1 cellular context compared by ENCODE assay signal in the genomic region with DNA sequence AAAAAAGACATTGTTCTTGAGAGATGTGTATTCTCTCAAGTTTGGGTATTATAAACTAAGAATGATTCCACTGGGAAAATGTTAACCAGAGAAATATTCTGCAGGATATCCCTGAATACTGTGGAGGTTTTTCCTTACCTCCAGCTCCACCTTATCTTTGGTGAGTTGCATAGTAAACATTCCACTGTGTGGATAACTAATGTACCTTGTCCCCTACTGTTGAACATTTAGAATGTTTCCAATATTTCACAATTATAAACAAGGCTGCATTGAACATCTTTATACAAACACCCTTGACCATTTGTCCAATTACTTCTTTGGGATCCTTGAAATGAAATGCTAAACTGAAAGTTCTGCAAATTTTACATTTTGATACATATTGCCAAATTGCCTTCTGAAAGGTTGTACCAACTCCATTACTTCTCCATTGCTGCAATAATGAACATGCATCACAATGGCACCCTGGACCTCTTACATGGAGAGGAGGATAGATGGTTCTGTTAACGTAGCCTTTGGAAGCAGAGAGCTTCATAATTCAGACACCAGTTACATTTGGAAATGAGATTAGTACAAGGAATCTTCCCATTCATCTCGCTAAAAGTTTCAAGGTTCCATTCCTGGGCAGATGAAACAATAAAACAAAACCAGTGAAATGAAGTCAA.
TF ChIP-seq lines count a peak whose summit lies in the region.

No MANE protein-coding gene starts in this region.

TF ChIP-seq in HepG2, 621 proteins besides CTCF, POLR2A, EP300 and RAD21 (continued from another document and continues in another):
- TF ChIP-seq, protein P1, sequence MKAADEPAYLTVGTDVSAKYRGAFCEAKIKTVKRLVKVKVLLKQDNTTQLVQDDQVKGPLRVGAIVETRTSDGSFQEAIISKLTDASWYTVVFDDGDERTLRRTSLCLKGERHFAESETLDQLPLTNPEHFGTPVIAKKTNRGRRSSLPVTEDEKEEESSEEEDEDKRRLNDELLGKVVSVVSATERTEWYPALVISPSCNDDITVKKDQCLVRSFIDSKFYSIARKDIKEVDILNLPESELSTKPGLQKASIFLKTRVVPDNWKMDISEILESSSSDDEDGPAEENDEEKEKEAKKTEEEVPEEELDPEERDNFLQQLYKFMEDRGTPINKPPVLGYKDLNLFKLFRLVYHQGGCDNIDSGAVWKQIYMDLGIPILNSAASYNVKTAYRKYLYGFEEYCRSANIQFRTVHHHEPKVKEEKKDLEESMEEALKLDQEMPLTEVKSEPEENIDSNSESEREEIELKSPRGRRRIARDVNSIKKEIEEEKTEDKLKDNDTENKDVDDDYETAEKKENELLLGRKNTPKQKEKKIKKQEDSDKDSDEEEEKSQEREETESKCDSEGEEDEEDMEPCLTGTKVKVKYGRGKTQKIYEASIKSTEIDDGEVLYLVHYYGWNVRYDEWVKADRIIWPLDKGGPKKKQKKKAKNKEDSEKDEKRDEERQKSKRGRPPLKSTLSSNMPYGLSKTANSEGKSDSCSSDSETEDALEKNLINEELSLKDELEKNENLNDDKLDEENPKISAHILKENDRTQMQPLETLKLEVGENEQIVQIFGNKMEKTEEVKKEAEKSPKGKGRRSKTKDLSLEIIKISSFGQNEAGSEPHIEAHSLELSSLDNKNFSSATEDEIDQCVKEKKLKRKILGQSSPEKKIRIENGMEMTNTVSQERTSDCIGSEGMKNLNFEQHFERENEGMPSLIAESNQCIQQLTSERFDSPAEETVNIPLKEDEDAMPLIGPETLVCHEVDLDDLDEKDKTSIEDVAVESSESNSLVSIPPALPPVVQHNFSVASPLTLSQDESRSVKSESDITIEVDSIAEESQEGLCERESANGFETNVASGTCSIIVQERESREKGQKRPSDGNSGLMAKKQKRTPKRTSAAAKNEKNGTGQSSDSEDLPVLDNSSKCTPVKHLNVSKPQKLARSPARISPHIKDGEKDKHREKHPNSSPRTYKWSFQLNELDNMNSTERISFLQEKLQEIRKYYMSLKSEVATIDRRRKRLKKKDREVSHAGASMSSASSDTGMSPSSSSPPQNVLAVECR (CRISPR knock-in tag; IDR thresholded peaks at IDR 0.05; ENCODE audit: borderline replicate concordance): no peak
- TF ChIP-seq ZNF644 (CRISPR knock-in tag; IDR thresholded peaks at IDR 0.05; ENCODE audit: low read depth) (peak; percentile 95), ZSCAN20 (CRISPR knock-in tag; IDR thresholded peaks at IDR 0.05; ENCODE audit: borderline replicate concordance) (no peak), ZFP36L2 (CRISPR knock-in tag; IDR thresholded peaks at IDR 0.05) (no peak), RFX1 (IDR thresholded peaks at IDR 0.05) (no peak), AKAP8 (CRISPR knock-in tag; IDR thresholded peaks at IDR 0.05) (no peak), SAFB2 (CRISPR knock-in tag; IDR thresholded peaks at IDR 0.05; ENCODE audit: borderline replicate concordance, low read depth) (no peak), ZNF572 (CRISPR knock-in tag; IDR thresholded peaks at IDR 0.05) (no peak), ZNF580 (CRISPR knock-in tag; IDR thresholded peaks at IDR 0.05; ENCODE audit: borderline replicate concordance, low read depth) (no peak), SMYD3 (CRISPR knock-in tag; IDR thresholded peaks at IDR 0.05) (no peak), MEIS2 (CRISPR knock-in tag; IDR thresholded peaks at IDR 0.05) (no peak), MAFF (IDR thresholded peaks at IDR 0.05; ENCODE audit: low read depth, low read length) (no peak), ZNF567 (CRISPR knock-in tag; IDR thresholded peaks at IDR 0.05; ENCODE audit: borderline replicate concordance) (no peak), KDM6A (CRISPR knock-in tag; IDR thresholded peaks at IDR 0.05; ENCODE audit: low read depth) (peak; percentile 91), IRX3 (CRISPR knock-in tag; IDR thresholded peaks at IDR 0.05; ENCODE audit: borderline replicate concordance, low read depth) (no peak), ZNF7 (CRISPR knock-in tag; IDR thresholded peaks at IDR 0.05) (no peak), IRF2 (CRISPR knock-in tag; IDR thresholded peaks at IDR 0.05) (peak; percentile 81; the same call in 1 of the 2 replicates), CSRNP1 (CRISPR knock-in tag; IDR thresholded peaks at IDR 0.05) (no peak), DRAP1 (CRISPR knock-in tag; IDR thresholded peaks at IDR 0.05) (0 out of 2 replicates have a peak, but pooled peaks have one; percentile 19), SMC3 (IDR thresholded peaks at IDR 0.05; ENCODE audit: low read length) (peak; percentile 46), NPAS2 (CRISPR knock-in tag; IDR thresholded peaks at IDR 0.05; ENCODE audit: borderline replicate concordance) (no peak)
- TF ChIP-seq, protein P2, sequence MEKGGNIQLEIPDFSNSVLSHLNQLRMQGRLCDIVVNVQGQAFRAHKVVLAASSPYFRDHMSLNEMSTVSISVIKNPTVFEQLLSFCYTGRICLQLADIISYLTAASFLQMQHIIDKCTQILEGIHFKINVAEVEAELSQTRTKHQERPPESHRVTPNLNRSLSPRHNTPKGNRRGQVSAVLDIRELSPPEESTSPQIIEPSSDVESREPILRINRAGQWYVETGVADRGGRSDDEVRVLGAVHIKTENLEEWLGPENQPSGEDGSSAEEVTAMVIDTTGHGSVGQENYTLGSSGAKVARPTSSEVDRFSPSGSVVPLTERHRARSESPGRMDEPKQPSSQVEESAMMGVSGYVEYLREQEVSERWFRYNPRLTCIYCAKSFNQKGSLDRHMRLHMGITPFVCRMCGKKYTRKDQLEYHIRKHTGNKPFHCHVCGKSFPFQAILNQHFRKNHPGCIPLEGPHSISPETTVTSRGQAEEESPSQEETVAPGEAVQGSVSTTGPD (CRISPR knock-in tag; IDR thresholded peaks at IDR 0.05): no peak
- TF ChIP-seq, protein P3, sequence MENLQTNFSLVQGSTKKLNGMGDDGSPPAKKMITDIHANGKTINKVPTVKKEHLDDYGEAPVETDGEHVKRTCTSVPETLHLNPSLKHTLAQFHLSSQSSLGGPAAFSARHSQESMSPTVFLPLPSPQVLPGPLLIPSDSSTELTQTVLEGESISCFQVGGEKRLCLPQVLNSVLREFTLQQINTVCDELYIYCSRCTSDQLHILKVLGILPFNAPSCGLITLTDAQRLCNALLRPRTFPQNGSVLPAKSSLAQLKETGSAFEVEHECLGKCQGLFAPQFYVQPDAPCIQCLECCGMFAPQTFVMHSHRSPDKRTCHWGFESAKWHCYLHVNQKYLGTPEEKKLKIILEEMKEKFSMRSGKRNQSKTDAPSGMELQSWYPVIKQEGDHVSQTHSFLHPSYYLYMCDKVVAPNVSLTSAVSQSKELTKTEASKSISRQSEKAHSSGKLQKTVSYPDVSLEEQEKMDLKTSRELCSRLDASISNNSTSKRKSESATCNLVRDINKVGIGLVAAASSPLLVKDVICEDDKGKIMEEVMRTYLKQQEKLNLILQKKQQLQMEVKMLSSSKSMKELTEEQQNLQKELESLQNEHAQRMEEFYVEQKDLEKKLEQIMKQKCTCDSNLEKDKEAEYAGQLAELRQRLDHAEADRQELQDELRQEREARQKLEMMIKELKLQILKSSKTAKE (CRISPR knock-in tag; IDR thresholded peaks at IDR 0.05; ENCODE audit: borderline replicate concordance): no peak
- TF ChIP-seq, protein P4, sequence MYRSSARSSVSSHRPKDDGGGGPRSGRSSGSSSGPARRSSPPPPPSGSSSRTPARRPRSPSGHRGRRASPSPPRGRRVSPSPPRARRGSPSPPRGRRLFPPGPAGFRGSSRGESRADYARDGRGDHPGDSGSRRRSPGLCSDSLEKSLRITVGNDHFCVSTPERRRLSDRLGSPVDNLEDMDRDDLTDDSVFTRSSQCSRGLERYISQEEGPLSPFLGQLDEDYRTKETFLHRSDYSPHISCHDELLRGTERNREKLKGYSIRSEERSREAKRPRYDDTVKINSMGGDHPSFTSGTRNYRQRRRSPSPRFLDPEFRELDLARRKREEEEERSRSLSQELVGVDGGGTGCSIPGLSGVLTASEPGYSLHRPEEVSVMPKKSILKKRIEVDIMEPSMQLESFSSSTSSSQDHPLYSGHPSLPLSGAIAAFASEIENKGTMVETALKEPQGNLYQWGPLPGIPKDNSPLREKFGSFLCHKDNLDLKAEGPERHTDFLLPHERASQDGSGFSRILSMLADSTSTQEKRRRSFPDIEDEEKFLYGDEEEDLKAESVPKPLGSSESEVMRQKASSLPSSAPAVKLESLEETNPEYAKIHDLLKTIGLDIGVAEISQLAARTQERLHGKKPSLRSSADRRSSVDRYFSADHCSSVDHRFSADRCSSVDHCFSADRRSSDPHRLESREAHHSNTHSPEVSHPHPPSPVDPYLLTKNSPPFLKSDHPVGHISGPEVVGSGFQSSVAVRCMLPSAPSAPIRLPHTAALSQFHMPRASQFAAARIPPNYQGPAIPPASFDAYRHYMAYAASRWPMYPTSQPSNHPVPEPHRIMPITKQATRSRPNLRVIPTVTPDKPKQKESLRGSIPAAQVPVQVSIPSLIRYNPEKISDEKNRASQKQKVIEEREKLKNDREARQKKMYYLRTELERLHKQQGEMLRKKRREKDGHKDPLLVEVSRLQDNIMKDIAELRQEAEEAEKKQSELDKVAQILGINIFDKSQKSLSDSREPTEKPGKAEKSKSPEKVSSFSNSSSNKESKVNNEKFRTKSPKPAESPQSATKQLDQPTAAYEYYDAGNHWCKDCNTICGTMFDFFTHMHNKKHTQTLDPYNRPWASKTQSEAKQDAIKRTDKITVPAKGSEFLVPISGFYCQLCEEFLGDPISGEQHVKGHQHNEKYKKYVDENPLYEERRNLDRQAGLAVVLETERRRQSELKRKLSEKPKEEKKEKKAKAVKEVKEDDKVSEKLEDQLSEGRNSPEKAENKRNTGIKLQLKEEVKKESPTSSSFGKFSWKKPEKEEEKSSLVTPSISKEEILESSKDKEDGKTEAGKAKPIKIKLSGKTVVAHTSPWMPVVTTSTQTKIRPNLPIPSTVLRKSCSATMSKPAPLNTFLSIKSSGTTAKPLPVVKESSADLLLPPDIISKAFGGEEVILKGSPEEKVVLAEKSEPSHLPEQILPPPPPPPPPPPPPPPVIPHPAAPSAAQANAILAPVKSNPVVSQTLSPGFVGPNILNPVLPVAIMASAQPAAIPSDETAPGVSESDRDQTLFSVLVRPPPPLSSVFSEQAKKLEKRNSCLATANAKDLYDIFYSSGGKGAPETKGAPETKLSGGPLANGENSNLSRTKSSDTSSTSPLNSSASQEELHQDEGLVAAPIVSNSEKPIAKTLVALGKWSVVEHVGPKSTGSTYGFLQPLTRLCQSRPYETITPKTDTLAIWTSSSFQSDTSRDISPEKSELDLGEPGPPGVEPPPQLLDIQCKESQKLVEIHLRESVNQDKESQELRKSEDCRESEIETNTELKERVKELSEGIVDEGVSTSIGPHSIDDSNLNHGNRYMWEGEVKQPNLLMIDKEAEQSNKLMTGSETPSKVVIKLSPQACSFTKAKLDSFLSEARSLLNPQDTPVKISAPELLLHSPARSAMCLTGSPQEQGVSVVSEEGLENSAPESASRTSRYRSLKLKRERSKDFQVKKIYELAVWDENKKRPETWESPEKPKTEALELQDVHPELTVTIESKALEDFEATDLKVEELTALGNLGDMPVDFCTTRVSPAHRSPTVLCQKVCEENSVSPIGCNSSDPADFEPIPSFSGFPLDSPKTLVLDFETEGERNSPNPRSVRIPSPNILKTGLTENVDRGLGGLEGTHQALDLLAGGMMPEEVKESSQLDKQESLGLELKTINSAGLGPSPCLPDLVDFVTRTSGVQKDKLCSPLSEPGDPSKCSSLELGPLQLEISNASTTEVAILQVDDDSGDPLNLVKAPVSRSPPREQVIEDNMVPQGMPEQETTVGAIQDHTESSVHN (CRISPR knock-in tag; IDR thresholded peaks at IDR 0.05): no peak
- TF ChIP-seq, protein P5, sequence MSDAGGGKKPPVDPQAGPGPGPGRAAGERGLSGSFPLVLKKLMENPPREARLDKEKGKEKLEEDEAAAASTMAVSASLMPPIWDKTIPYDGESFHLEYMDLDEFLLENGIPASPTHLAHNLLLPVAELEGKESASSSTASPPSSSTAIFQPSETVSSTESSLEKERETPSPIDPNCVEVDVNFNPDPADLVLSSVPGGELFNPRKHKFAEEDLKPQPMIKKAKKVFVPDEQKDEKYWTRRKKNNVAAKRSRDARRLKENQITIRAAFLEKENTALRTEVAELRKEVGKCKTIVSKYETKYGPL (CRISPR knock-in tag; IDR thresholded peaks at IDR 0.05): no peak; the same call in 1 of the 2 replicates
- TF ChIP-seq, protein P6, sequence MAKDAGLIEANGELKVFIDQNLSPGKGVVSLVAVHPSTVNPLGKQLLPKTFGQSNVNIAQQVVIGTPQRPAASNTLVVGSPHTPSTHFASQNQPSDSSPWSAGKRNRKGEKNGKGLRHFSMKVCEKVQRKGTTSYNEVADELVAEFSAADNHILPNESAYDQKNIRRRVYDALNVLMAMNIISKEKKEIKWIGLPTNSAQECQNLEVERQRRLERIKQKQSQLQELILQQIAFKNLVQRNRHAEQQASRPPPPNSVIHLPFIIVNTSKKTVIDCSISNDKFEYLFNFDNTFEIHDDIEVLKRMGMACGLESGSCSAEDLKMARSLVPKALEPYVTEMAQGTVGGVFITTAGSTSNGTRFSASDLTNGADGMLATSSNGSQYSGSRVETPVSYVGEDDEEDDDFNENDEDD (CRISPR knock-in tag; IDR thresholded peaks at IDR 0.05; ENCODE audit: borderline replicate concordance): no peak
- TF ChIP-seq, protein P7, sequence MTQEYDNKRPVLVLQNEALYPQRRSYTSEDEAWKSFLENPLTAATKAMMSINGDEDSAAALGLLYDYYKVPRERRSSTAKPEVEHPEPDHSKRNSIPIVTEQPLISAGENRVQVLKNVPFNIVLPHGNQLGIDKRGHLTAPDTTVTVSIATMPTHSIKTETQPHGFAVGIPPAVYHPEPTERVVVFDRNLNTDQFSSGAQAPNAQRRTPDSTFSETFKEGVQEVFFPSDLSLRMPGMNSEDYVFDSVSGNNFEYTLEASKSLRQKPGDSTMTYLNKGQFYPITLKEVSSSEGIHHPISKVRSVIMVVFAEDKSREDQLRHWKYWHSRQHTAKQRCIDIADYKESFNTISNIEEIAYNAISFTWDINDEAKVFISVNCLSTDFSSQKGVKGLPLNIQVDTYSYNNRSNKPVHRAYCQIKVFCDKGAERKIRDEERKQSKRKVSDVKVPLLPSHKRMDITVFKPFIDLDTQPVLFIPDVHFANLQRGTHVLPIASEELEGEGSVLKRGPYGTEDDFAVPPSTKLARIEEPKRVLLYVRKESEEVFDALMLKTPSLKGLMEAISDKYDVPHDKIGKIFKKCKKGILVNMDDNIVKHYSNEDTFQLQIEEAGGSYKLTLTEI (CRISPR knock-in tag; conservative IDR thresholded peaks at IDR 0.05): no peak
